Comparison of ENCODE assay signal across 8 cellular contexts in genomic region chr20:19212524-19213502, GRCh38. TPM values are rescaled to one million over a fixed set of nuclear protein-coding genes. Genes with fewer than 3 reads are reported as not detected.
A peak's percentile ranks its signal among the peaks of the same experiment; 100 is the strongest.
DNase-seq lines count a peak whose midpoint lies in the region; ATAC-seq and TF ChIP-seq lines count a peak whose summit lies in the region.

SLC24A3 (plus strand) TSS chr20:19212642.

- H3K27ac ChIP-seq in RWPE2 (ENCODE audit: poor library complexity, severe bottlenecking) (no peak within 1 kb of the TSS), esophagus squamous epithelium (peak within 1 kb of the TSS; percentile 64 to 87 (median 78)), transverse colon (peak within 1 kb of the TSS; percentile 75 to 83 (median 80))

- H3K27me3 Mint-ChIP-seq in activated T-helper 2 cell treated with anti-CD3 and anti-CD28 coated beads, Interferon-gamma antibody, Interleukin-2, Interleukin-4, amounts not matched to agents 10 μg/mL and 5 μg/mL and 100 μg/mL, durations not matched to agents 14 hours and 24 hours and 36 hours (ENCODE audit: low read depth) = peaks cover 39% of the 10 kb centered on the region

- in situ Hi-C loops in transverse colon (cut with MboI; ENCODE audit: low pct_ligation_motif_present in 1 of 4, low pct_unique_long_range_greater_than_20kb in 1 of 4, low sequenced_read_pairs in 3 of 4) = loop anchor here in 3 of 4 donors (25.0 kb wide), 4 partner anchors 301 to 576 kb away; no protein-coding TSS in a partner anchor

- ATAC-seq in HG03280 (IDR thresholded peaks at IDR 0.05; ENCODE audit: unreplicated experiment) = peak; percentile 71
- peak; percentile 65 for ATAC-seq in RWPE2 (ENCODE audit: low read depth)
- ATAC-seq in mucosa of descending colon = peak; percentile 89

- TF ChIP-seq CTCF in RWPE2 (IDR thresholded peaks at IDR 0.05; ENCODE audit: poor library complexity, severe bottlenecking) = peak; percentile 29
- peak in 5 of 6 experiments; percentile 35 to 71 (median 47) for TF ChIP-seq CTCF in esophagus squamous epithelium (IDR thresholded peaks at IDR 0.05)
- peak; percentile 40 for TF ChIP-seq CTCF in mucosa of descending colon (IDR thresholded peaks at IDR 0.05)
- TF ChIP-seq CTCF in transverse colon (IDR thresholded peaks at IDR 0.05) = peak; percentile 29 to 60 (median 49)

- H3K4me3 ChIP-seq in RWPE2 (ENCODE audit: severe bottlenecking) = peak within 1 kb of the TSS; percentile 18
- H3K4me3 ChIP-seq in esophagus squamous epithelium = peak within 1 kb of the TSS; percentile 57 to 79 (median 64)
- H3K4me3 ChIP-seq in mucosa of descending colon = peak within 1 kb of the TSS; percentile 24
- peak within 1 kb of the TSS; percentile 38 to 72 (median 60) for H3K4me3 ChIP-seq in transverse colon

- no peaks in the 10 kb centered on the region for H3K36me3 Mint-ChIP-seq in activated T-helper 2 cell treated with anti-CD3 and anti-CD28 coated beads, Interferon-gamma antibody, Interleukin-2, Interleukin-4, amounts not matched to agents 10 μg/mL and 5 μg/mL and 100 μg/mL, durations not matched to agents 14 hours and 24 hours and 36 hours (ENCODE audit: low read depth)

- H3K4me1 ChIP-seq in RWPE2 (ENCODE audit: insufficient read depth, poor library complexity, severe bottlenecking) = no peaks in the 10 kb centered on the region
- peaks cover 0 to 52% (median 12%) of the 10 kb centered on the region in 3 donors for H3K4me1 ChIP-seq in esophagus squamous epithelium
- no peaks in the 10 kb centered on the region for H3K4me1 ChIP-seq in mucosa of descending colon (ENCODE audit: low read depth)
- peaks cover 0 to 21% (median 19%) of the 10 kb centered on the region in 4 donors for H3K4me1 ChIP-seq in transverse colon

- no peak within 1 kb of the TSS for H3K27ac Mint-ChIP-seq in activated T-helper 2 cell treated with anti-CD3 and anti-CD28 coated beads, Interferon-gamma antibody, Interleukin-2, Interleukin-4, amounts not matched to agents 10 μg/mL and 5 μg/mL and 100 μg/mL, durations not matched to agents 14 hours and 24 hours and 36 hours

- no peaks in the 10 kb centered on the region for H3K4me1 Mint-ChIP-seq in activated T-helper 2 cell treated with anti-CD3 and anti-CD28 coated beads, Interferon-gamma antibody, Interleukin-2, Interleukin-4, amounts not matched to agents 10 μg/mL and 5 μg/mL and 100 μg/mL, durations not matched to agents 14 hours and 24 hours and 36 hours (ENCODE audit: low read depth)

- no peak within 1 kb of the TSS for H3K4me3 Mint-ChIP-seq in activated T-helper 2 cell treated with anti-CD3 and anti-CD28 coated beads, Interferon-gamma antibody, Interleukin-2, Interleukin-4, amounts not matched to agents 10 μg/mL and 5 μg/mL and 100 μg/mL, durations not matched to agents 14 hours and 24 hours and 36 hours (ENCODE audit: low read depth)

- peak; percentile 57 for DNase-seq in activated CD4-positive, alpha-beta T cell treated with anti-CD3 and anti-CD28 coated beads for 48 hours
- DNase-seq in activated CD4-positive, alpha-beta T cell treated with anti-CD3 and anti-CD28 coated beads for 4 hours = no peak
- no peak for DNase-seq in RWPE2 (ENCODE audit: low spot score)
- DNase-seq in esophagus squamous epithelium (lab: John Stamatoyannopoulos, UW) = no peak
- peak; percentile 70 to 85 (median 83) for DNase-seq in mucosa of descending colon
- peak; percentile 71 for DNase-seq in transverse colon
- DNase-seq in activated T-helper 2 cell treated with anti-CD3 and anti-CD28 coated beads, Interferon-gamma antibody, Interleukin-2, Interleukin-4, amounts not matched to agents 10 μg/mL and 5 μg/mL and 100 μg/mL, durations not matched to agents 14 hours and 24 hours and 36 hours (ENCODE audit: low spot score) = no peak

- WGBS in esophagus squamous epithelium, 2 donors = 5% methylated on average over 28 of the region's 108 CpGs; no CpG with 5 or more reads in 1 of the 2 donors
- 4% methylated on average over 38 of the region's 108 CpGs; no CpG with 5 or more reads in 1 of the 2 donors for WGBS in transverse colon (ENCODE audit: low coverage in 1 of 2), 2 donors

- TF ChIP-seq EP300 in transverse colon (IDR thresholded peaks at IDR 0.05; ENCODE audit: low read depth) = no peak

- no peaks in the 10 kb centered on the region for H3K36me3 ChIP-seq in RWPE2 (ENCODE audit: low read depth)
- no peaks in the 10 kb centered on the region for H3K36me3 ChIP-seq in esophagus squamous epithelium
- H3K36me3 ChIP-seq in mucosa of descending colon (ENCODE audit: low read depth) = no peaks in the 10 kb centered on the region
- H3K36me3 ChIP-seq in transverse colon = no peaks in the 10 kb centered on the region

- intact Hi-C loops in esophagus squamous epithelium (cut with DNase I) (no loop called here), mucosa of descending colon (cut with DNase I, micrococcal nuclease) (no loop called here), transverse colon (cut with DNase I; ENCODE audit: low total_unique reads) (loop anchor here (5.0 kb wide), 1 partner anchor 369 kb away; no protein-coding TSS in a partner anchor)
- intact Hi-C loops in activated T-helper 2 cell treated with anti-CD3 and anti-CD28 coated beads, Interferon-gamma antibody, Interleukin-2, Interleukin-4, amounts not matched to agents 10 μg/mL and 5 μg/mL and 100 μg/mL, durations not matched to agents 14 hours and 24 hours and 36 hours (cut with micrococcal nuclease) = no loop called here

- H3K9me3 ChIP-seq in RWPE2 (ENCODE audit: severe bottlenecking) (no peaks in the 10 kb centered on the region), esophagus squamous epithelium (no peaks in the 10 kb centered on the region), mucosa of descending colon (no peaks in the 10 kb centered on the region), transverse colon (no peaks in the 10 kb centered on the region)

- H3K27me3 ChIP-seq in RWPE2 (ENCODE audit: insufficient read depth, poor library complexity, severe bottlenecking) = peaks cover 77% of the 10 kb centered on the region
- peaks cover 0 to 43% (median 0%) of the 10 kb centered on the region in 4 donors for H3K27me3 ChIP-seq in esophagus squamous epithelium
- H3K27me3 ChIP-seq in transverse colon = peaks cover 26% of the 10 kb centered on the region

- H3K9me3 Mint-ChIP-seq in activated T-helper 2 cell treated with anti-CD3 and anti-CD28 coated beads, Interferon-gamma antibody, Interleukin-2, Interleukin-4, amounts not matched to agents 10 μg/mL and 5 μg/mL and 100 μg/mL, durations not matched to agents 14 hours and 24 hours and 36 hours = no peaks in the 10 kb centered on the region

- TF ChIP-seq POLR2A in esophagus squamous epithelium (IDR thresholded peaks at IDR 0.05) = no peak
- no peak for TF ChIP-seq POLR2A in transverse colon (IDR thresholded peaks at IDR 0.05)

RNA-seq across cellular contexts. Expression of gene SLC24A3, which starts in this region (rescaled TPM):
- total RNA-seq in esophagus squamous epithelium (1 to 10 TPM; 3.0 to 8.2 (median 6.1) TPM), mucosa of descending colon (10 to 100 TPM in 1 of 3 donors, 1 to 10 TPM in 2; 4.3 to 34.9 (median 5.7) TPM), transverse colon (1 to 10 TPM; 4.4 to 6.7 (median 4.6) TPM)
- total RNA-seq in activated T-helper 2 cell treated with anti-CD3 and anti-CD28 coated beads, Interferon-gamma antibody, Interleukin-2, Interleukin-4, amounts not matched to agents 10 μg/mL and 5 μg/mL and 100 μg/mL, durations not matched to agents 14 hours and 24 hours and 36 hours = not detected in 2 replicates

Comparison
In these comparisons a context has a peak if more than half of its experiments do, and no peak if none do; other contexts are left out.
1. DNase-seq: peak in activated CD4-positive, alpha-beta T cell treated with anti-CD3 and anti-CD28 coated beads for 48 hours (single experiment), mucosa of descending colon (3 of 3) and transverse colon (single experiment); none in activated CD4-positive, alpha-beta T cell treated with anti-CD3 and anti-CD28 coated beads for 4 hours (0 of 2), RWPE2 (single experiment), esophagus squamous epithelium (single experiment) and activated T-helper 2 cell treated with anti-CD3 and anti-CD28 coated beads, Interferon-gamma antibody, Interleukin-2, Interleukin-4, amounts not matched to agents 10 μg/mL and 5 μg/mL and 100 μg/mL, durations not matched to agents 14 hours and 24 hours and 36 hours (single experiment).
2. Peak in every context shown above with its lines, with median percentiles within 50 percentile points of each other: ATAC-seq, H3K4me3 ChIP-seq and CTCF ChIP-seq.